ENCODE assay signal across 18 cellular contexts in genomic region chr7:41787951-41788350, GRCh38.
"Had no signal": no experiment of that assay in that cellular context is flagged by ENCODE, and none has a peak within 500 bp of the region (broad histone marks: within the 10 kb centered on the region; RNA-seq: fewer than 3 reads in every experiment).

No MANE protein-coding gene starts in this region.

- H3K9me3 Mint-ChIP-seq: activated naive CD4-positive, alpha-beta T cell treated with anti-CD3 and anti-CD28 coated beads, Interleukin-2, amount 10 ng/mL, durations not matched to agents 7 days and 5 days; naive thymus-derived CD8-positive, alpha-beta T cell had no signal

- H3K36me3 ChIP-seq: esophagus squamous epithelium, heart right ventricle, ovary, prostate gland, right atrium auricular region, tibial nerve had no signal

- H3K27me3 Mint-ChIP-seq: activated CD4-positive, alpha-beta T cell treated with anti-CD3 and anti-CD28 coated beads, Interleukin-2, amount 10 ng/mL, durations not matched to agents 24 days and 14 days; activated naive CD4-positive, alpha-beta T cell treated with anti-CD3 and anti-CD28 coated beads, Interleukin-2, amount 10 ng/mL, durations not matched to agents 7 days and 5 days had no signal

- H3K36me3 Mint-ChIP-seq: activated naive CD4-positive, alpha-beta T cell treated with anti-CD3 and anti-CD28 coated beads, Interleukin-2, amount 10 ng/mL, durations not matched to agents 7 days and 5 days; naive thymus-derived CD8-positive, alpha-beta T cell had no signal

- ATAC-seq: left lobe of liver; naive thymus-derived CD8-positive, alpha-beta T cell; stimulated activated naive CD8-positive, alpha-beta T cell treated with anti-CD3 and anti-CD28 coated beads, Interleukin-15, Interleukin-2, amounts not matched to agents 100 U/mL and 50 U/mL, for 24 hours had no signal

- H3K27me3 ChIP-seq: esophagus squamous epithelium, heart right ventricle, ovary, right atrium auricular region, tibial nerve had no signal

- H3K9me3 ChIP-seq: esophagus squamous epithelium, heart right ventricle, ovary, prostate gland, right atrium auricular region, tibial nerve had no signal

- H3K4me3 ChIP-seq: coronary artery, esophagus squamous epithelium, heart right ventricle, lung, ovary, prostate gland, right atrium auricular region, tibial nerve had no signal

- DNase-seq: activated CD4-positive, alpha-beta memory T cell treated with anti-CD3 and anti-CD28 coated beads, Interleukin-2, amount 10 ng/mL, durations not matched to agents 7 days and 5 days; activated CD4-positive, alpha-beta T cell treated with anti-CD3 and anti-CD28 coated beads, Interleukin-2, amount 10 ng/mL, durations not matched to agents 24 days and 14 days; activated effector memory CD4-positive, alpha-beta T cell treated with anti-CD3 and anti-CD28 coated beads, Interleukin-2, amount 50 U/mL, for 16 hours; activated naive CD4-positive, alpha-beta T cell treated with anti-CD3 and anti-CD28 coated beads, Interleukin-2, amount 10 ng/mL, durations not matched to agents 7 days and 5 days; cerebellar nuclear complex; esophagus squamous epithelium; heart right ventricle; kidney; naive thymus-derived CD8-positive, alpha-beta T cell; ovary; stimulated activated CD4-positive, alpha-beta T cell treated with anti-CD3 and anti-CD28 coated beads, Interleukin-4, amount 100 ng/mL, for 24 hours; stimulated activated naive CD8-positive, alpha-beta T cell treated with anti-CD3 and anti-CD28 coated beads, Interleukin-15, Interleukin-2, amounts not matched to agents 100 U/mL and 50 U/mL, for 24 hours had no signal

- H3K4me3 Mint-ChIP-seq: activated CD4-positive, alpha-beta memory T cell treated with anti-CD3 and anti-CD28 coated beads, Interleukin-2, amount 10 ng/mL, durations not matched to agents 7 days and 5 days; activated CD4-positive, alpha-beta T cell treated with anti-CD3 and anti-CD28 coated beads, Interleukin-2, amount 10 ng/mL, durations not matched to agents 24 days and 14 days; activated naive CD4-positive, alpha-beta T cell treated with anti-CD3 and anti-CD28 coated beads, Interleukin-2, amount 10 ng/mL, durations not matched to agents 7 days and 5 days; naive thymus-derived CD8-positive, alpha-beta T cell had no signal

- H3K27ac Mint-ChIP-seq: activated CD4-positive, alpha-beta memory T cell treated with anti-CD3 and anti-CD28 coated beads, Interleukin-2, amount 10 ng/mL, durations not matched to agents 7 days and 5 days; activated CD4-positive, alpha-beta T cell treated with anti-CD3 and anti-CD28 coated beads, Interleukin-2, amount 10 ng/mL, durations not matched to agents 24 days and 14 days; activated naive CD4-positive, alpha-beta T cell treated with anti-CD3 and anti-CD28 coated beads, Interleukin-2, amount 10 ng/mL, durations not matched to agents 7 days and 5 days; naive thymus-derived CD8-positive, alpha-beta T cell had no signal

- H3K27ac ChIP-seq: coronary artery, esophagus squamous epithelium, heart right ventricle, prostate gland, right atrium auricular region, tibial nerve had no signal

- H3K4me1 Mint-ChIP-seq: activated CD4-positive, alpha-beta memory T cell treated with anti-CD3 and anti-CD28 coated beads, Interleukin-2, amount 10 ng/mL, durations not matched to agents 7 days and 5 days; activated CD4-positive, alpha-beta T cell treated with anti-CD3 and anti-CD28 coated beads, Interleukin-2, amount 10 ng/mL, durations not matched to agents 24 days and 14 days; activated naive CD4-positive, alpha-beta T cell treated with anti-CD3 and anti-CD28 coated beads, Interleukin-2, amount 10 ng/mL, durations not matched to agents 7 days and 5 days; naive thymus-derived CD8-positive, alpha-beta T cell had no signal

- H3K4me1 ChIP-seq: esophagus squamous epithelium, prostate gland, right atrium auricular region, tibial nerve had no signal
